Comparison of ENCODE assay signal across 14 cellular contexts in the genomic region with DNA sequence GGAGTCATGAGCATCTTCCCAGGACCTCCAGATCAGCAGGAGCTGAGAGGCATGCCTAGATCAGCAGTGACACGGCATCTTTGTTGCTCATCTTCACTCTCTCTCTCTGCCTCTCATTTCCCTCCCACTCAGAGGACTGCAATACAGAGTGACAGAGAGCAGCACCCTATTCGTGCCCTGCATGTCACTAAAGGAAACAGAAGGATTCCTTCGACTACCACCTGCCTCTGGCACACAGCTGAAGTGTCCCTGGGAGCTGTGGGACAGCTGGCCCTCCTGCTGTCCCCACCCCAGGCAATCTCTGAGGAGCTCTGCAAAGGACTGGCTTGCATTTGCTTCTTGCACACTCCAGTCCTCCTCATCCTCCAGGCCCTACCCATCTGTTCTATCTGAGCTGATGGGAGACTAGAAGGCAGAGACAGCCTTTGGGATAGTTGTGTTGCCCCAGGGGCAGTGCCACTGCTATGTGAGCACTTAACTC.
DNase-seq lines count a peak whose midpoint lies in the region; ATAC-seq, FAIRE-seq and TF ChIP-seq lines count a peak whose summit lies in the region.
"Had no signal": no experiment of that assay in that cellular context is flagged by ENCODE, and none has a peak within 500 bp of the region (broad histone marks: within the 10 kb centered on the region; RNA-seq: fewer than 3 reads in every experiment).

No MANE protein-coding gene starts in this region.

- peak overlapping the region; percentile 2 for H4K91ac ChIP-seq in H1 (replicated peaks; ENCODE audit: insufficient read length, low read length)

- no peak overlapping the region for H3K56ac ChIP-seq in H1 (replicated peaks; ENCODE audit: insufficient read length, low read depth, low read length)

- no peak for FAIRE-seq in H1 (lab: Jason Lieb, UNC)

- intact Hi-C loops in transverse colon (cut with DNase I; ENCODE audit: low total_unique reads), result no loop called here

- H4K8ac ChIP-seq in H1 (ENCODE audit: extremely low read depth, insufficient read depth, low read length), result no peak overlapping the region

- H3K36me3 ChIP-seq in H1 (ENCODE audit: control insufficient read depth in 2 of 4, insufficient read depth in 4 of 4, low read length in 3 of 4) (no peaks in the 10 kb centered on the region), transverse colon (no peaks in the 10 kb centered on the region)
- H3K36me3 ChIP-seq: thoracic aorta had no signal

- H3K4ac ChIP-seq in H1 (replicated peaks; ENCODE audit: insufficient read length, low read depth, low read length), result no peak overlapping the region

- H3K23me2 ChIP-seq in H1 (ENCODE audit: low read depth, low read length), result no peaks in the 10 kb centered on the region

- H2AFZ ChIP-seq in H1 (ENCODE audit: low read length), result peak overlapping the region; percentile 69

- H2BK15ac ChIP-seq in H1 (ENCODE audit: low read length), result 0 out of 2 replicates have a peak overlapping the region, but pooled peaks have one; percentile 40

- no peak overlapping the region for H3K27ac Mint-ChIP-seq in T-cell
- H3K27ac Mint-ChIP-seq: activated CD4-positive, alpha-beta memory T cell treated with anti-CD3 and anti-CD28 coated beads, Interleukin-2, amount 10 ng/mL, durations not matched to agents 7 days and 5 days; T-helper 17 cell had no signal

- H2BK120ac ChIP-seq in H1 (replicated peaks; ENCODE audit: low read depth, low read length), result no peak overlapping the region

- no peaks in the 10 kb centered on the region for H3K36me3 Mint-ChIP-seq in T-cell

- DNase-seq in NCI-H1417 (lab: John Stamatoyannopoulos, UW), result peak in 2 of 3 experiments; percentile 59 to 79
- no peak for DNase-seq in NCI-H1417 treated with DMSO at 0.1 percent for 48 hours (lab: John Stamatoyannopoulos, UW)
- peak; percentile 97 to 99 for DNase-seq in NCI-H524 (lab: John Stamatoyannopoulos, UW)
- no peak for DNase-seq in H1 (ENCODE audit: low read depth in 1 of 2, low spot score in 2 of 2)
- peak; percentile 50 for DNase-seq in putamen (ENCODE audit: low spot score)
- DNase-seq in T-cell, result no peak
- no peak for DNase-seq in transverse colon
- DNase-seq: 8988T; activated CD4-positive, alpha-beta memory T cell treated with anti-CD3 and anti-CD28 coated beads, Interleukin-2, amount 10 ng/mL, durations not matched to agents 7 days and 5 days; activated naive CD4-positive, alpha-beta T cell; T-helper 17 cell had no signal

- H2BK12ac ChIP-seq in H1 (ENCODE audit: low read depth, low read length), result no peak overlapping the region

- no peak for TF ChIP-seq RAD21 in H1 (IDR thresholded peaks at IDR 0.05 in 1 of 2, conservative IDR thresholded peaks at IDR 0.05 in 1 of 2; ENCODE audit: low read depth in 2 of 2, low read length in 2 of 2)

- H3K23ac ChIP-seq in H1 (ENCODE audit: insufficient read length), result no peak overlapping the region

- H3K4me1 ChIP-seq in H1 (replicated peaks in 1 of 4; ENCODE audit: control insufficient read depth in 3 of 4, insufficient read depth in 4 of 4, low read length in 3 of 4) (peaks cover 4 to 25% (median 13%) of the 10 kb centered on the region in 4 experiments), transverse colon (peaks cover 0 to 13% (median 9%) of the 10 kb centered on the region in 4 donors)

- ATAC-seq in T-cell (replicated peaks in 1 of 4), result no peak
- ATAC-seq in HG03280 (IDR thresholded peaks at IDR 0.05; ENCODE audit: unreplicated experiment), result no peak
- ATAC-seq: T-helper 17 cell had no signal

- no peaks in the 10 kb centered on the region for H3K9me3 Mint-ChIP-seq in T-cell
- H3K9me3 Mint-ChIP-seq: activated CD4-positive, alpha-beta memory T cell treated with anti-CD3 and anti-CD28 coated beads, Interleukin-2, amount 10 ng/mL, durations not matched to agents 7 days and 5 days; central memory CD8-positive, alpha-beta T cell had no signal

- no peak overlapping the region for H3K18ac ChIP-seq in H1 (ENCODE audit: extremely low read depth, low read length)

- H3K4me3 ChIP-seq in H1 (ENCODE audit: extremely low read depth in 1 of 4, insufficient read depth in 2 of 4, low read depth in 3 of 4, low read length in 4 of 4), result no peak overlapping the region
- H3K4me3 ChIP-seq in transverse colon, result no peak overlapping the region
- H3K4me3 ChIP-seq: thoracic aorta had no signal

- peaks cover 8 to 13% of the 10 kb centered on the region in 2 donors for H3K27me3 Mint-ChIP-seq in T-cell
- H3K27me3 Mint-ChIP-seq: activated CD4-positive, alpha-beta memory T cell treated with anti-CD3 and anti-CD28 coated beads, Interleukin-2, amount 10 ng/mL, durations not matched to agents 7 days and 5 days had no signal

- H3K27me3 ChIP-seq in H1 (replicated peaks in 1 of 4; ENCODE audit: control insufficient read depth in 3 of 4, extremely low read depth in 1 of 4, insufficient read depth in 3 of 4, low read length in 3 of 4), result no peaks in the 10 kb centered on the region
- H3K27me3 ChIP-seq in transverse colon, result no peaks in the 10 kb centered on the region

- H3K79me1 ChIP-seq in H1 (ENCODE audit: low read depth, low read length), result no peaks in the 10 kb centered on the region

- H3K14ac ChIP-seq in H1 (ENCODE audit: insufficient read length), result no peak overlapping the region

- H3K9me3 ChIP-seq in H1 (ENCODE audit: insufficient read depth in 2 of 2, low read depth in 1 of 2, low read length in 1 of 2), result no peaks in the 10 kb centered on the region
- H3K9me3 ChIP-seq in transverse colon, result no peaks in the 10 kb centered on the region
- H3K9me3 ChIP-seq: thoracic aorta had no signal

- H3K4me3 Mint-ChIP-seq in T-cell, result no peak overlapping the region
- H3K4me3 Mint-ChIP-seq: activated CD4-positive, alpha-beta memory T cell treated with anti-CD3 and anti-CD28 coated beads, Interleukin-2, amount 10 ng/mL, durations not matched to agents 7 days and 5 days; central memory CD8-positive, alpha-beta T cell; T-helper 17 cell had no signal

- POLR2A ChIA-PET in H1 (lab: Charles Lee; ENCODE audit: partially characterized antibody) (no interaction called here), T-cell (lab: Charles Lee) (no interaction called here)

- no peak overlapping the region for H4K5ac ChIP-seq in H1 (ENCODE audit: insufficient read length, low read depth, low read length)

- no peak overlapping the region for H3K9ac ChIP-seq in H1 (replicated peaks in 1 of 4; ENCODE audit: extremely low read depth in 1 of 4, low read depth in 3 of 4, low read length in 3 of 4)

- no peak overlapping the region for H2BK5ac ChIP-seq in H1 (ENCODE audit: low read depth, low read length)

- H2BK20ac ChIP-seq in H1 (ENCODE audit: low read length), result 0 out of 2 replicates have a peak overlapping the region, but pooled peaks have one; percentile 1

- no peaks in the 10 kb centered on the region for H4K20me1 ChIP-seq in H1 (replicated peaks in 1 of 2; ENCODE audit: control insufficient read depth in 1 of 2, insufficient read depth in 2 of 2, low read length in 2 of 2)

- WGBS in H1 (ENCODE audit: extremely low coverage in 1 of 2, insufficient coverage in 1 of 2, insufficient read length in 1 of 2, insufficient replicate concordance in 2 of 2, low coverage in 1 of 2, low lambda C conversion rate in 2 of 2, missing lambda C conversion rate in 1 of 2), 2 experiments, result 82% methylated on average over 3 of the region's 3 CpGs; no CpG with 5 or more reads in 1 of the 2 experiments
- WGBS in transverse colon (ENCODE audit: low coverage in 1 of 2), 2 donors, result 58% methylated on average over 3 of the region's 3 CpGs; no CpG with 5 or more reads in 1 of the 2 donors

- CTCF ChIA-PET in H1 (lab: Charles Lee; ENCODE audit: partially characterized antibody) (no interaction called here), T-cell (lab: Charles Lee) (no interaction called here)

- TF ChIP-seq POLR2A in H1 (IDR thresholded peaks at IDR 0.05; ENCODE audit: control extremely low read depth in 1 of 2, low read depth in 2 of 2, low read length in 2 of 2) (no peak), transverse colon (IDR thresholded peaks at IDR 0.05) (no peak)

- H2AK5ac ChIP-seq in H1 (ENCODE audit: low read depth, low read length), result no peak overlapping the region

- TF ChIP-seq EP300 in H1 (IDR thresholded peaks at IDR 0.05; ENCODE audit: borderline replicate concordance in 1 of 2, low read depth in 2 of 2, low read length in 2 of 2) (no peak), transverse colon (IDR thresholded peaks at IDR 0.05; ENCODE audit: low read depth) (no peak)

- H3K27ac ChIP-seq in H1 (ENCODE audit: low read depth, low read length) (no peak overlapping the region), transverse colon (peak overlapping the region in 2 of 4 donors; percentile 5 to 21)
- H3K27ac ChIP-seq: thoracic aorta had no signal

- TF ChIP-seq CTCF in H1 (IDR thresholded peaks at IDR 0.05; ENCODE audit: control extremely low read depth in 1 of 3, insufficient read depth in 1 of 3, low read depth in 1 of 3, low read length in 3 of 3) (no peak), transverse colon (IDR thresholded peaks at IDR 0.05) (no peak)

- H3K79me2 ChIP-seq in H1 (ENCODE audit: control insufficient read depth in 1 of 2, insufficient read depth in 2 of 2, low read length in 2 of 2), result no peaks in the 10 kb centered on the region

- H3K4me1 Mint-ChIP-seq in T-cell, result no peaks in the 10 kb centered on the region
- H3K4me1 Mint-ChIP-seq: activated CD4-positive, alpha-beta memory T cell treated with anti-CD3 and anti-CD28 coated beads, Interleukin-2, amount 10 ng/mL, durations not matched to agents 7 days and 5 days; central memory CD8-positive, alpha-beta T cell; T-helper 17 cell had no signal

- H3K4me2 ChIP-seq in H1 (ENCODE audit: insufficient read depth in 1 of 2, low read depth in 2 of 2, low read length in 2 of 2), result no peak overlapping the region

- in situ Hi-C loops in transverse colon (cut with MboI; ENCODE audit: low pct_ligation_motif_present in 1 of 4, low pct_unique_long_range_greater_than_20kb in 1 of 4, low sequenced_read_pairs in 3 of 4), result no loop called here

Comparison
In these comparisons a context has a peak if more than half of its experiments do, and no peak if none do; other contexts are left out.
1. DNase-seq: peak in NCI-H1417 (2 of 3), NCI-H524 (2 of 2) and putamen (single experiment); none in NCI-H1417 treated with DMSO at 0.1 percent for 48 hours (single experiment), H1 (0 of 2), T-cell (0 of 34) and transverse colon (single experiment).